Comparison of ENCODE assay signal across 1 cellular context in genomic region chr4:176238819-176239218, GRCh38.
TF ChIP-seq lines count a peak whose summit lies in the region.

No MANE protein-coding gene starts in this region.

TF ChIP-seq in IMR-90, 13 proteins besides CTCF, POLR2A, EP300 and RAD21 (continued from another document):
- no peak for TF ChIP-seq CEBPB (IDR thresholded peaks at IDR 0.05; ENCODE audit: low read depth, low read length)
- no peak for TF ChIP-seq SMC3 (IDR thresholded peaks at IDR 0.05; ENCODE audit: low read depth, low read length)
- TF ChIP-seq USF2 (IDR thresholded peaks at IDR 0.05; ENCODE audit: low read depth, low read length): no peak
- TF ChIP-seq CHD1 (IDR thresholded peaks at IDR 0.05; ENCODE audit: low read depth, low read length): no peak
- TF ChIP-seq MXI1 (IDR thresholded peaks at IDR 0.05; ENCODE audit: borderline replicate concordance, low read depth, low read length): no peak
- TF ChIP-seq NFE2L2 (IDR thresholded peaks at IDR 0.05; ENCODE audit: low read depth, low read length): no peak
